In the genomic region with DNA sequence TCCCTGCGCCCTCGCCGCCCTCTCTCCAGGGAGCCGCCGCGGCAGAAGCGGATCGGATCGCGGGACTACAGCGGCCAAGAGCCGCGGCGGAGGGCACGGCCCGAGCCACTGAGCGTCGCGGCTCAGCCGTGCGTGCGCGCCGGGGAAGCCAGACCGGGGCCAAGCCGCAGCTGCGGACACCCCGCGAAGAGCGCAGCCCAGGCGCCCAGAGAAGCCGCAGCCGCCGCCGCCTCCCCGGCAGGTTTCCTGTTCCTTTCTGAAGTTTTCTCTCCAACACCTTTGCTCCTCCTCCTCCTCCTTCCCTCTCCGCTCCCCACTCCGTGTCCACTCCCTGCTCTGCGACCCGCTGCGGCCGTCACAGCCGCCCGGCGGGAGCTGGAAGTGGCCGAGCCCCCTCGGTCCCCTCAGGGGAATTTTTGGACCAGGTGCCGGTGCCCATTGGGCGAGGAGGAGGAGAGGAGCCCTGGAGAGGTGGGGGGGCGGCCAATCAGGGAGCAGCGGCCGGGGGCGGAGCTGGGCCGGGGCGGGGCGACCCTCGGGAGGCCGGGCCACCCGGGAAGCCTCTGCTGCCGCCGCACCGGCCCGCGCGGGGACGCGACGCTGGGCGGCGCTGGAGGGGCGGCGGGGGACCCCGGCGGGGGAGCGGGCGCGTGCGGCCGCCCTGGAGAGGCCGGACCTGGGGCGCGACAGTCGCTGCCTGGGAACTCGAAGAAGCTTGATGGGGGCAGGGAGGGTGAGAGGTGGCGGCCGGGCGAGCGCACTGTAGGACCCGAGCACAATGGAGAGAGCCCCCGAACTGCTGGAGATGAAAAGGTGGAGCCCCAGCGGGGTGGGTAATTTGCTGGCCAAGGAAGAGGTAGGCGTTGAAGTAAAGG, we compare ENCODE assay signal across 1 cellular context.
TF ChIP-seq lines count a peak whose summit lies in the region.

A gene (minus strand): TSS at position 378 of the 875 bp plus-strand sequence. CDS start 413 bp downstream, outside the sequence.

TF ChIP-seq in Ishikawa, 13 proteins besides CTCF, POLR2A, EP300 and RAD21 (continued from another document):
- TF ChIP-seq, protein P1, sequence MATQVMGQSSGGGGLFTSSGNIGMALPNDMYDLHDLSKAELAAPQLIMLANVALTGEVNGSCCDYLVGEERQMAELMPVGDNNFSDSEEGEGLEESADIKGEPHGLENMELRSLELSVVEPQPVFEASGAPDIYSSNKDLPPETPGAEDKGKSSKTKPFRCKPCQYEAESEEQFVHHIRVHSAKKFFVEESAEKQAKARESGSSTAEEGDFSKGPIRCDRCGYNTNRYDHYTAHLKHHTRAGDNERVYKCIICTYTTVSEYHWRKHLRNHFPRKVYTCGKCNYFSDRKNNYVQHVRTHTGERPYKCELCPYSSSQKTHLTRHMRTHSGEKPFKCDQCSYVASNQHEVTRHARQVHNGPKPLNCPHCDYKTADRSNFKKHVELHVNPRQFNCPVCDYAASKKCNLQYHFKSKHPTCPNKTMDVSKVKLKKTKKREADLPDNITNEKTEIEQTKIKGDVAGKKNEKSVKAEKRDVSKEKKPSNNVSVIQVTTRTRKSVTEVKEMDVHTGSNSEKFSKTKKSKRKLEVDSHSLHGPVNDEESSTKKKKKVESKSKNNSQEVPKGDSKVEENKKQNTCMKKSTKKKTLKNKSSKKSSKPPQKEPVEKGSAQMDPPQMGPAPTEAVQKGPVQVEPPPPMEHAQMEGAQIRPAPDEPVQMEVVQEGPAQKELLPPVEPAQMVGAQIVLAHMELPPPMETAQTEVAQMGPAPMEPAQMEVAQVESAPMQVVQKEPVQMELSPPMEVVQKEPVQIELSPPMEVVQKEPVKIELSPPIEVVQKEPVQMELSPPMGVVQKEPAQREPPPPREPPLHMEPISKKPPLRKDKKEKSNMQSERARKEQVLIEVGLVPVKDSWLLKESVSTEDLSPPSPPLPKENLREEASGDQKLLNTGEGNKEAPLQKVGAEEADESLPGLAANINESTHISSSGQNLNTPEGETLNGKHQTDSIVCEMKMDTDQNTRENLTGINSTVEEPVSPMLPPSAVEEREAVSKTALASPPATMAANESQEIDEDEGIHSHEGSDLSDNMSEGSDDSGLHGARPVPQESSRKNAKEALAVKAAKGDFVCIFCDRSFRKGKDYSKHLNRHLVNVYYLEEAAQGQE (IDR thresholded peaks at IDR 0.05; ENCODE audit: low read depth): no peak
- TF ChIP-seq EGR1 (IDR thresholded peaks at IDR 0.05): no peak
- no peak for TF ChIP-seq FOXM1 (IDR thresholded peaks at IDR 0.05; ENCODE audit: borderline replicate concordance, low read depth)
- TF ChIP-seq TAF1 (IDR thresholded peaks at IDR 0.05; ENCODE audit: low read depth): peak; percentile 80; the same call in 1 of the 2 replicates
- TF ChIP-seq ZBTB7A (IDR thresholded peaks at IDR 0.05; ENCODE audit: low read depth): peak; percentile 80
- TF ChIP-seq NFIC (IDR thresholded peaks at IDR 0.05): 0 out of 2 replicates have a peak, but pooled peaks have one; percentile 30
- peak; percentile 41; the same call in 1 of the 2 replicates for TF ChIP-seq TEAD4 (IDR thresholded peaks at IDR 0.05)
- TF ChIP-seq, protein P2, sequence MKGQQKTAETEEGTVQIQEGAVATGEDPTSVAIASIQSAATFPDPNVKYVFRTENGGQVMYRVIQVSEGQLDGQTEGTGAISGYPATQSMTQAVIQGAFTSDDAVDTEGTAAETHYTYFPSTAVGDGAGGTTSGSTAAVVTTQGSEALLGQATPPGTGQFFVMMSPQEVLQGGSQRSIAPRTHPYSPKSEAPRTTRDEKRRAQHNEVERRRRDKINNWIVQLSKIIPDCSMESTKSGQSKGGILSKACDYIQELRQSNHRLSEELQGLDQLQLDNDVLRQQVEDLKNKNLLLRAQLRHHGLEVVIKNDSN (IDR thresholded peaks at IDR 0.05): no peak
- TF ChIP-seq YY1 (IDR thresholded peaks at IDR 0.05; ENCODE audit: low read depth): 0 out of 2 replicates have a peak, but pooled peaks have one; percentile 45
- TF ChIP-seq, protein P3, sequence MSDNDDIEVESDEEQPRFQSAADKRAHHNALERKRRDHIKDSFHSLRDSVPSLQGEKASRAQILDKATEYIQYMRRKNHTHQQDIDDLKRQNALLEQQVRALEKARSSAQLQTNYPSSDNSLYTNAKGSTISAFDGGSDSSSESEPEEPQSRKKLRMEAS (IDR thresholded peaks at IDR 0.05): peak; percentile 78
- TF ChIP-seq CREB1 (IDR thresholded peaks at IDR 0.05; ENCODE audit: low read depth): 0 out of 2 replicates have a peak, but pooled peaks have one; percentile 23
- no peak; the same call in 1 of the 2 replicates for TF ChIP-seq TCF12 (IDR thresholded peaks at IDR 0.05; ENCODE audit: low read depth)
